Comparison of ENCODE assay signal across 16 cellular contexts in the genomic region with DNA sequence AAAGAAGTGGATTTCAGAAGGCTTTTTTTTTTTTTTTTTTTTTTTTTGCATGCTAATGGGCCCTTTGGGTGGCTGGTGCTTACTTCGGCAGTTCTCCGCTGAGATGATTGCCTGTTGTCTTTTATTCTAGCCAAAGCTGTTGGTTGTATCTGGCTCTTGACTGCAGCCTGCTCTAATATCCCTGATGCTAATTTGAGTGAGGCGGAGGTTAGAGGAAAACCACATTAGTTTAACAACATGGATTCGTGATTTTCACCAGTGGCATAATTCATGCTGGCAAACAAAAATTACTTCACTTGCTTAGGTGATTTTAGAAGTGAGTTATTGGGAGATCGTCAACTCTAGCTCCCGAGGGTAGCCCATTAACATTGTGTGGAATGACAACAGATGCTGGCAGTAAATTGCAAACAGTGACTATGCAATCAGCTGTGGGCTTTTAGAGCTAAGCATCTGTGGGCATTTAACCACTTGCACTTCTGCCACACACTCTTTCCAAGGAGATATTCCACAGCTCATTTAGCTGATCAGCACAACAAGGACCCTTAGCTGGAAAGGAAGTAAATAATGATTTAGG.
A peak's percentile ranks its signal among the peaks of the same experiment; 100 is the strongest.
DNase-seq lines count a peak whose midpoint lies in the region; ATAC-seq and TF ChIP-seq lines count a peak whose summit lies in the region.
"Had no signal": no experiment of that assay in that cellular context is flagged by ENCODE, and none has a peak within 500 bp of the region (broad histone marks: within the 10 kb centered on the region; RNA-seq: fewer than 3 reads in every experiment).

No MANE protein-coding gene starts in this region.

- DNase-seq in GM03348 (ENCODE audit: low spot score) (peak; percentile 4), NCI-H1694 treated with DMSO at 0.1 percent for 48 hours (lab: John Stamatoyannopoulos, UW) (peak; percentile 76), WTC11 (ENCODE audit: low spot score) (no peak), nephron progenitor cell (no peak), Calu3 (no peak), caudate nucleus (lab: John Stamatoyannopoulos, UW) (no peak), NCI-H2196 treated with DMSO at 0.1 percent for 48 hours (lab: John Stamatoyannopoulos, UW; ENCODE audit: unreplicated experiment) (no peak)
- DNase-seq: amniotic stem cell; mesendoderm; occipital lobe; stimulated activated CD4-positive, alpha-beta T cell treated with anti-CD3 and anti-CD28 coated beads, Interleukin-4, amount 100 ng/mL, for 24 hours; T-cell; WERI-Rb-1 had no signal

- H3K4me1 Mint-ChIP-seq in WTC11, result peaks cover 29% of the 10 kb centered on the region
- peaks cover 28% of the 10 kb centered on the region for H3K4me1 Mint-ChIP-seq in nephron progenitor cell
- H3K4me1 Mint-ChIP-seq in Calu3 (ENCODE audit: low read depth, unreplicated experiment), result no peaks in the 10 kb centered on the region

- H3K4me3 Mint-ChIP-seq in WTC11 (peak overlapping the region; percentile 41), nephron progenitor cell (peak overlapping the region; percentile 25), Calu3 (ENCODE audit: low read depth, unreplicated experiment) (no peak overlapping the region)

- H3K27me3 Mint-ChIP-seq in WTC11 (ENCODE audit: low read depth), result no peaks in the 10 kb centered on the region
- peaks cover 11% of the 10 kb centered on the region for H3K27me3 Mint-ChIP-seq in nephron progenitor cell (ENCODE audit: low read depth, poor library complexity)
- no peaks in the 10 kb centered on the region for H3K27me3 Mint-ChIP-seq in Calu3 (ENCODE audit: unreplicated experiment)

- intact Hi-C loops in Calu3 (cut with micrococcal nuclease; ENCODE audit: unreplicated experiment), result no loop called here

- BruUV-seq in Calu3 (replicated peaks; lab: Mats Ljungman, UMichigan), result no TSS peak

- no peak overlapping the region for H3K27ac ChIP-seq in caudate nucleus (ENCODE audit: low read depth, low read length)
- H3K27ac ChIP-seq: thyroid gland, WERI-Rb-1 had no signal

- POLR2A ChIA-PET in WTC11 (lab: Charles Lee), result no interaction called here

- no peak overlapping the region for H3K27ac Mint-ChIP-seq in WTC11
- peak overlapping the region; percentile 34 for H3K27ac Mint-ChIP-seq in nephron progenitor cell
- no peak overlapping the region for H3K27ac Mint-ChIP-seq in Calu3 (ENCODE audit: unreplicated experiment)

- CTCF ChIA-PET in WTC11 (lab: Charles Lee), result interaction anchor here (0.6 to 1.3 kb wide), 6 partner anchors 13 to 116 kb away, joined by 3 to 6 read pairs (median 4); no protein-coding TSS in a partner anchor
- CTCF ChIA-PET in Calu3 (lab: Charles Lee), result no interaction called here

- ATAC-seq in WTC11 (peak; percentile 56), HG02852 (IDR thresholded peaks at IDR 0.05; ENCODE audit: unreplicated experiment) (no peak)
- ATAC-seq: Right ventricle myocardium inferior had no signal

- TF ChIP-seq CTCF in WTC11 (IDR thresholded peaks at IDR 0.05) (no peak), nephron progenitor cell (IDR thresholded peaks at IDR 0.05) (no peak), Calu3 (IDR thresholded peaks at IDR 0.05; ENCODE audit: unreplicated experiment) (no peak)

- H3K36me3 Mint-ChIP-seq in WTC11, result no peaks in the 10 kb centered on the region
- peaks cover 4% of the 10 kb centered on the region for H3K36me3 Mint-ChIP-seq in nephron progenitor cell (ENCODE audit: low read depth)
- no peaks in the 10 kb centered on the region for H3K36me3 Mint-ChIP-seq in Calu3 (ENCODE audit: insufficient read depth, unreplicated experiment)
- H3K36me3 Mint-ChIP-seq: T-cell had no signal

- H3K9me3 Mint-ChIP-seq in WTC11, result peaks cover 5% of the 10 kb centered on the region; the same call in 1 of the 2 replicates
- H3K9me3 Mint-ChIP-seq in nephron progenitor cell, result peaks cover 4% of the 10 kb centered on the region
- no peaks in the 10 kb centered on the region for H3K9me3 Mint-ChIP-seq in Calu3 (ENCODE audit: low read depth, unreplicated experiment)
- H3K9me3 Mint-ChIP-seq: T-cell had no signal

TF ChIP-seq in WTC11, 78 proteins besides CTCF, POLR2A, EP300 and RAD21:
- no peak for TF ChIP-seq PRRX2 (CRISPR knock-in tag; IDR thresholded peaks at IDR 0.05)

Comparison
In these comparisons a context has a peak if more than half of its experiments do, and no peak if none do; other contexts are left out.
1. DNase-seq: peak in GM03348 (single experiment) and NCI-H1694 treated with DMSO at 0.1 percent for 48 hours (single experiment); none in WTC11 (single experiment), nephron progenitor cell (single experiment), Calu3 (single experiment), caudate nucleus (0 of 61) and NCI-H2196 treated with DMSO at 0.1 percent for 48 hours (single experiment).